Comparison of ENCODE assay signal across 16 cellular contexts in genomic region chrX:15245896-15246295, GRCh38. TPM values are rescaled to one million over a fixed set of nuclear protein-coding genes. Genes with fewer than 3 reads are reported as not detected.
DNase-seq lines count a peak whose midpoint lies in the region; ATAC-seq and TF ChIP-seq lines count a peak whose summit lies in the region.
"Had no signal": no experiment of that assay in that cellular context is flagged by ENCODE, and none has a peak within 500 bp of the region (broad histone marks: within the 10 kb centered on the region; RNA-seq: fewer than 3 reads in every experiment).

No MANE protein-coding gene starts in this region.

- no peak for ATAC-seq in esophagus mucosa
- ATAC-seq: CD8-positive, alpha-beta T cell had no signal

- no peak for TF ChIP-seq CTCF in brain microvascular endothelial cell (IDR thresholded peaks at IDR 0.05; ENCODE audit: low read depth, low read length, missing control alignments)

- no peak overlapping the region for H4K8ac ChIP-seq in trophoblast cell (ENCODE audit: low read depth, low read length)

- no peaks in the 10 kb centered on the region for H3K9me3 ChIP-seq in trophoblast cell (ENCODE audit: insufficient read depth, low read depth, low read length)
- H3K9me3 ChIP-seq: HAP-1 had no signal

- H3K79me2 ChIP-seq in trophoblast cell (ENCODE audit: control insufficient read depth, insufficient read depth, low read length, poor library complexity), result no peaks in the 10 kb centered on the region

- H3K36me3 ChIP-seq in brain microvascular endothelial cell (replicated peaks) (no peaks in the 10 kb centered on the region), trophoblast cell (ENCODE audit: control insufficient read depth in 1 of 2, insufficient read depth in 2 of 2, low read length in 2 of 2) (no peaks in the 10 kb centered on the region)
- H3K36me3 ChIP-seq: HAP-1 had no signal

- in situ Hi-C loops in brain microvascular endothelial cell (cut with HindIII; ENCODE audit: low pct_ligation_motif_present, low sequenced_read_pairs), result no loop called here

- H3K27me3 ChIP-seq in brain microvascular endothelial cell (replicated peaks) (no peaks in the 10 kb centered on the region), trophoblast cell (ENCODE audit: insufficient read depth, low read length) (no peaks in the 10 kb centered on the region)

- no CpG with 5 or more reads among the region's 4 CpGs for WGBS in trophoblast cell (ENCODE audit: extremely low coverage, insufficient coverage, insufficient read length)

- no peak overlapping the region for H2AFZ ChIP-seq in trophoblast cell (ENCODE audit: insufficient read depth, low read length, poor library complexity)

- H3K27ac ChIP-seq in brain microvascular endothelial cell (no peak overlapping the region), trophoblast cell (ENCODE audit: low read depth, low read length) (no peak overlapping the region)

- no peak overlapping the region for H2BK5ac ChIP-seq in trophoblast cell (ENCODE audit: low read depth, low read length, poor library complexity)

- H3K79me1 ChIP-seq in trophoblast cell (ENCODE audit: low read length), result no peaks in the 10 kb centered on the region

- H3K9ac ChIP-seq in trophoblast cell (ENCODE audit: low read length), result no peak overlapping the region

- no peak overlapping the region for H3K4me3 ChIP-seq in brain microvascular endothelial cell (ENCODE audit: low read depth, low read length)
- H3K4me3 ChIP-seq in trophoblast cell (ENCODE audit: low read depth, low read length), result no peak overlapping the region
- H3K4me3 ChIP-seq: HAP-1 had no signal

- H3K4me1 ChIP-seq in trophoblast cell (ENCODE audit: control insufficient read depth in 1 of 2, insufficient read depth in 2 of 2, low read length in 2 of 2), result no peaks in the 10 kb centered on the region
- H3K4me1 ChIP-seq: HAP-1 had no signal

- no peak overlapping the region for H2AK5ac ChIP-seq in trophoblast cell (ENCODE audit: low read length)

- H3K4me2 ChIP-seq in trophoblast cell (ENCODE audit: low read length), result no peak overlapping the region

- no peak overlapping the region for H3K14ac ChIP-seq in trophoblast cell (ENCODE audit: low read length)

- H3K23ac ChIP-seq in trophoblast cell (ENCODE audit: low read length), result no peak overlapping the region

- no peak overlapping the region for H4K12ac ChIP-seq in trophoblast cell (ENCODE audit: low read depth, low read length)

- H3K4ac ChIP-seq in trophoblast cell (ENCODE audit: low read depth, low read length), result no peak overlapping the region

- H2BK120ac ChIP-seq in trophoblast cell (ENCODE audit: insufficient read depth, low read length, poor library complexity), result no peak overlapping the region

- H3K18ac ChIP-seq in trophoblast cell (ENCODE audit: low read length), result no peak overlapping the region

- H2BK12ac ChIP-seq in trophoblast cell (ENCODE audit: low read length), result no peak overlapping the region

- DNase-seq in NCI-H226 (peak; percentile 26), brain microvascular endothelial cell (peak; percentile 11), iris pigment epithelial cell (ENCODE audit: low read depth) (peak; percentile 51), putamen (ENCODE audit: low spot score) (peak; percentile 6), trophoblast cell (no peak), A172 (ENCODE audit: low spot score) (no peak), hepatic stellate cell (ENCODE audit: low spot score) (no peak)
- DNase-seq: CD8-positive, alpha-beta T cell; COR-L47; DMS153; DMS79 treated with DMSO at 0.1 percent for 48 hours; EL; GOT3; HFFc6 had no signal

- no peak overlapping the region for H4K91ac ChIP-seq in trophoblast cell (ENCODE audit: low read depth, low read length)

RNA-seq across cellular contexts. Expression of gene ASB9, which starts 24.0 kb away (rescaled TPM):
- 0.11 and 0.12 TPM in 2 replicates for polyA plus RNA-seq in trophoblast cell (2013)
- 1.8 TPM for total RNA-seq in esophagus mucosa
- 25.4 and 33.8 TPM in 2 replicates for total RNA-seq in A172 (2014; rRNA removed; shearing (Covaris generic))
- total RNA-seq: CD8-positive, alpha-beta T cell had no signal

Comparison
In these comparisons a context has a peak if more than half of its experiments do, and no peak if none do; other contexts are left out.
1. DNase-seq: peak in NCI-H226 (single experiment), brain microvascular endothelial cell (single experiment), iris pigment epithelial cell (single experiment) and putamen (single experiment); none in trophoblast cell (0 of 2), A172 (single experiment) and hepatic stellate cell (single experiment).